ENCODE assay signal across 19 cellular contexts in genomic region chr19:34265221-34265650, GRCh38. TPM values are rescaled to one million over a fixed set of nuclear protein-coding genes. Genes with fewer than 3 reads are reported as not detected.
DNase-seq lines count a peak whose midpoint lies in the region; ATAC-seq and TF ChIP-seq lines count a peak whose summit lies in the region.
"Had no signal": no experiment of that assay in that cellular context is flagged by ENCODE, and none has a peak within 500 bp of the region (broad histone marks: within the 10 kb centered on the region; RNA-seq: fewer than 3 reads in every experiment).

No MANE protein-coding gene starts in this region.

- WGBS in gastroesophageal sphincter (ENCODE audit: low coverage in 1 of 2), 2 donors = 72 to 88% methylated on average over 3 of the region's 6 CpGs

- TF ChIP-seq EP300 in gastroesophageal sphincter (IDR thresholded peaks at IDR 0.05) = no peak

- H3K9ac ChIP-seq in parathyroid adenoma = no peak overlapping the region

- TF ChIP-seq CTCF in RWPE2 (IDR thresholded peaks at IDR 0.05; ENCODE audit: poor library complexity, severe bottlenecking) (no peak), gastroesophageal sphincter (IDR thresholded peaks at IDR 0.05) (no peak), parathyroid adenoma (IDR thresholded peaks at IDR 0.05) (no peak)

- no peak for DNase-seq in CD4-positive, CD25-positive, alpha-beta regulatory T cell
- DNase-seq in RWPE2 (ENCODE audit: low spot score) (no peak), 8988T (no peak), kidney glomerular epithelial cell (lab: John Stamatoyannopoulos, UW) (no peak)
- no peak for DNase-seq in activated naive CD8-positive, alpha-beta T cell treated with anti-CD3 and anti-CD28 coated beads, Interleukin-2, amount 50 U/mL, for 24 hours
- DNase-seq: activated CD4-positive, alpha-beta memory T cell treated with anti-CD3 and anti-CD28 coated beads for 36 hours; erythroblast; GF-D8; NCI-H1048; NCI-H510A treated with DMSO at 0.1 percent for 48 hours; PC-3; stimulated activated CD4-positive, alpha-beta T cell treated with anti-CD3 and anti-CD28 coated beads, Interleukin-4, amount 100 ng/mL, for 24 hours; stimulated activated naive CD4-positive, alpha-beta T cell treated with Interleukin-2 at 50 U/mL for 16 hours; T-helper 2 cell had no signal

- H3K4me1 Mint-ChIP-seq in CD4-positive, CD25-positive, alpha-beta regulatory T cell = peaks cover 19 to 76% (median 53%) of the 10 kb centered on the region in 4 donors
- peaks cover 39% of the 10 kb centered on the region for H3K4me1 Mint-ChIP-seq in activated naive CD8-positive, alpha-beta T cell treated with anti-CD3 and anti-CD28 coated beads, Interleukin-2, amount 50 U/mL, for 24 hours

- TF ChIP-seq POLR2A in gastroesophageal sphincter (IDR thresholded peaks at IDR 0.05) = no peak

- no peaks in the 10 kb centered on the region for H3K9me3 Mint-ChIP-seq in CD4-positive, CD25-positive, alpha-beta regulatory T cell
- no peaks in the 10 kb centered on the region for H3K9me3 Mint-ChIP-seq in activated naive CD8-positive, alpha-beta T cell treated with anti-CD3 and anti-CD28 coated beads, Interleukin-2, amount 50 U/mL, for 24 hours
- H3K9me3 Mint-ChIP-seq: activated CD4-positive, alpha-beta memory T cell treated with anti-CD3 and anti-CD28 coated beads for 36 hours had no signal

- H3K79me2 ChIP-seq in parathyroid adenoma = peaks cover 43% of the 10 kb centered on the region

- H3K27me3 ChIP-seq in CD4-positive, CD25-positive, alpha-beta regulatory T cell (ENCODE audit: control insufficient read depth, insufficient read depth, low read length) = no peaks in the 10 kb centered on the region
- no peaks in the 10 kb centered on the region for H3K27me3 ChIP-seq in RWPE2 (ENCODE audit: insufficient read depth, poor library complexity, severe bottlenecking)
- H3K27me3 ChIP-seq in gastroesophageal sphincter = no peaks in the 10 kb centered on the region
- H3K27me3 ChIP-seq in parathyroid adenoma (ENCODE audit: control insufficient read depth, insufficient read depth, low read length) = no peaks in the 10 kb centered on the region

- H3K27ac ChIP-seq in CD4-positive, CD25-positive, alpha-beta regulatory T cell (ENCODE audit: insufficient read depth, low read length, poor library complexity, severe bottlenecking) = no peak overlapping the region
- H3K27ac ChIP-seq in RWPE2 (ENCODE audit: poor library complexity, severe bottlenecking) (peak overlapping the region; percentile 52), gastroesophageal sphincter (peak overlapping the region in 3 of 4 donors; percentile 29 to 64 (median 41)), parathyroid adenoma (peak overlapping the region; percentile 50)
- H3K27ac ChIP-seq: C4-2B had no signal

- H3K36me3 Mint-ChIP-seq in CD4-positive, CD25-positive, alpha-beta regulatory T cell = peaks cover 13% of the 10 kb centered on the region
- peaks cover 6% of the 10 kb centered on the region for H3K36me3 Mint-ChIP-seq in activated naive CD8-positive, alpha-beta T cell treated with anti-CD3 and anti-CD28 coated beads, Interleukin-2, amount 50 U/mL, for 24 hours (ENCODE audit: low read depth)
- H3K36me3 Mint-ChIP-seq: activated CD4-positive, alpha-beta memory T cell treated with anti-CD3 and anti-CD28 coated beads for 36 hours had no signal

- H3K36me3 ChIP-seq in CD4-positive, CD25-positive, alpha-beta regulatory T cell (ENCODE audit: control insufficient read depth, insufficient read depth, low read length) = peaks cover 3% of the 10 kb centered on the region
- H3K36me3 ChIP-seq in RWPE2 (ENCODE audit: low read depth) (no peaks in the 10 kb centered on the region; the same call in 1 of the 2 replicates), gastroesophageal sphincter (no peaks in the 10 kb centered on the region), parathyroid adenoma (ENCODE audit: control insufficient read depth, insufficient read depth, low read length) (no peaks in the 10 kb centered on the region)

- peak overlapping the region in 2 of 3 donors; percentile 32 to 73 for H3K27ac Mint-ChIP-seq in CD4-positive, CD25-positive, alpha-beta regulatory T cell
- H3K27ac Mint-ChIP-seq in activated naive CD8-positive, alpha-beta T cell treated with anti-CD3 and anti-CD28 coated beads, Interleukin-2, amount 50 U/mL, for 24 hours = no peak overlapping the region
- H3K27ac Mint-ChIP-seq: activated CD4-positive, alpha-beta memory T cell treated with anti-CD3 and anti-CD28 coated beads for 36 hours had no signal

- no peak overlapping the region for H3K4me2 ChIP-seq in parathyroid adenoma (ENCODE audit: low read length)

- H3K9me3 ChIP-seq in CD4-positive, CD25-positive, alpha-beta regulatory T cell (ENCODE audit: control insufficient read depth in 2 of 2, low read length in 2 of 2) = no peaks in the 10 kb centered on the region
- no peaks in the 10 kb centered on the region for H3K9me3 ChIP-seq in RWPE2 (ENCODE audit: severe bottlenecking)
- H3K9me3 ChIP-seq in gastroesophageal sphincter = no peaks in the 10 kb centered on the region
- no peaks in the 10 kb centered on the region for H3K9me3 ChIP-seq in parathyroid adenoma (ENCODE audit: control insufficient read depth, low read length)

- ATAC-seq in CD4-positive, CD25-positive, alpha-beta regulatory T cell (ENCODE audit: low read depth in 2 of 2) = no peak
- ATAC-seq in RWPE2 (ENCODE audit: low read depth) (peak; percentile 53), gastroesophageal sphincter (no peak), GM19351 (IDR thresholded peaks at IDR 0.05; ENCODE audit: unreplicated experiment) (no peak)
- no peak for ATAC-seq in activated naive CD8-positive, alpha-beta T cell treated with anti-CD3 and anti-CD28 coated beads, Interleukin-2, amount 50 U/mL, for 24 hours
- ATAC-seq: HCT116, PC-3 had no signal

- H3K4me3 ChIP-seq in CD4-positive, CD25-positive, alpha-beta regulatory T cell (ENCODE audit: low read depth, low read length) = no peak overlapping the region
- H3K4me3 ChIP-seq in RWPE2 (ENCODE audit: severe bottlenecking) (no peak overlapping the region), gastroesophageal sphincter (peak overlapping the region in 1 of 2 donors; percentile 30), parathyroid adenoma (ENCODE audit: low read depth, low read length) (no peak overlapping the region)

- no peak overlapping the region for H2AFZ ChIP-seq in parathyroid adenoma

- no peaks in the 10 kb centered on the region for H3K27me3 Mint-ChIP-seq in CD4-positive, CD25-positive, alpha-beta regulatory T cell
- H3K27me3 Mint-ChIP-seq in activated naive CD8-positive, alpha-beta T cell treated with anti-CD3 and anti-CD28 coated beads, Interleukin-2, amount 50 U/mL, for 24 hours = no peaks in the 10 kb centered on the region
- H3K27me3 Mint-ChIP-seq: activated CD4-positive, alpha-beta memory T cell treated with anti-CD3 and anti-CD28 coated beads for 36 hours had no signal

- H3K4me3 Mint-ChIP-seq in CD4-positive, CD25-positive, alpha-beta regulatory T cell = peak overlapping the region in 2 of 4 donors; percentile 11 to 17
- H3K4me3 Mint-ChIP-seq in activated naive CD8-positive, alpha-beta T cell treated with anti-CD3 and anti-CD28 coated beads, Interleukin-2, amount 50 U/mL, for 24 hours = no peak overlapping the region
- H3K4me3 Mint-ChIP-seq: activated CD4-positive, alpha-beta memory T cell treated with anti-CD3 and anti-CD28 coated beads for 36 hours had no signal

- H3K4me1 ChIP-seq in CD4-positive, CD25-positive, alpha-beta regulatory T cell (ENCODE audit: control insufficient read depth, insufficient read depth, low read length, poor library complexity, severe bottlenecking) = peaks cover 38% of the 10 kb centered on the region
- H3K4me1 ChIP-seq in RWPE2 (ENCODE audit: insufficient read depth, poor library complexity, severe bottlenecking) = peaks cover 31% of the 10 kb centered on the region
- H3K4me1 ChIP-seq in gastroesophageal sphincter = peaks cover 0 to 51% (median 15%) of the 10 kb centered on the region in 3 donors
- H3K4me1 ChIP-seq in parathyroid adenoma = peaks cover 16% of the 10 kb centered on the region

RNA-seq across cellular contexts. Expression of gene GARRE1, which starts 10.9 kb away (rescaled TPM):
- 47.4 TPM for total RNA-seq in CD4-positive, CD25-positive, alpha-beta regulatory T cell
- polyA plus RNA-seq in CD4-positive, CD25-positive, alpha-beta regulatory T cell = 1 to 10 TPM; 3.2 to 6.6 (median 4.5) TPM
- 10 to 100 TPM; 14.3 to 30.3 (median 21.9) TPM for total RNA-seq in gastroesophageal sphincter
